ENCODE assay signal across 1 cellular context in genomic region chr5:155886311-155887031, GRCh38.
TF ChIP-seq lines count a peak whose summit lies in the region.

No MANE protein-coding gene starts in this region.

TF ChIP-seq in WTC11, 78 proteins besides CTCF, POLR2A, EP300 and RAD21 (continued from another document):
- TF ChIP-seq FOXP1 (CRISPR knock-in tag; IDR thresholded peaks at IDR 0.05; ENCODE audit: borderline replicate concordance) = no peak
- TF ChIP-seq MXD4 (CRISPR knock-in tag; IDR thresholded peaks at IDR 0.05; ENCODE audit: borderline replicate concordance) = no peak
